In genomic region chr11:74978041-74978440, GRCh38 we compare ENCODE assay signal across 19 cellular contexts. TPM values are rescaled to one million over a fixed set of nuclear protein-coding genes. Genes with fewer than 3 reads are reported as not detected.
DNase-seq lines count a peak whose midpoint lies in the region; ATAC-seq, FAIRE-seq and TF ChIP-seq lines count a peak whose summit lies in the region.
"Had no signal": no experiment of that assay in that cellular context is flagged by ENCODE, and none has a peak within 500 bp of the region (broad histone marks: within the 10 kb centered on the region; RNA-seq: fewer than 3 reads in every experiment).

No MANE protein-coding gene starts in this region.

- intact Hi-C loops in Right ventricle myocardium inferior (cut with DNase I), result no loop called here
- intact Hi-C loops in K562 (cut with micrococcal nuclease), result no loop called here
- intact Hi-C loops in right cardiac atrium (cut with DNase I), result no loop called here
- intact Hi-C loops in right lobe of liver (cut with DNase I), result no loop called here

- H3K79me2 ChIP-seq in K562 (ENCODE audit: control insufficient read depth, insufficient read depth, low read length), result peaks cover 6% of the 10 kb centered on the region; the same call in 1 of the 3 replicates

- no peaks in the 10 kb centered on the region for H3K9me3 ChIP-seq in right atrium auricular region
- no peaks in the 10 kb centered on the region for H3K9me3 ChIP-seq in K562 (replicated peaks; ENCODE audit: control insufficient read depth, insufficient read depth, low read depth, low read length)
- H3K9me3 ChIP-seq in right cardiac atrium (ENCODE audit: control insufficient read depth, low read length), result no peaks in the 10 kb centered on the region
- no peaks in the 10 kb centered on the region for H3K9me3 ChIP-seq in right lobe of liver
- H3K9me3 ChIP-seq: A549, Caco-2, HAP-1 had no signal

- 94% methylated on average over 4 of the region's 4 CpGs for WGBS in K562 (ENCODE audit: insufficient coverage, low coverage, missing lambda C conversion rate)
- 58% methylated on average over 4 of the region's 4 CpGs for WGBS in right cardiac atrium
- WGBS in right lobe of liver (ENCODE audit: insufficient coverage, low coverage, low lambda C conversion rate, missing lambda C conversion rate), result 39% methylated on average over 4 of the region's 4 CpGs

- no peak overlapping the region for H3K4me2 ChIP-seq in K562 (ENCODE audit: insufficient read depth, low read length)
- H3K4me2 ChIP-seq: A549 had no signal

- H3K36me3 ChIP-seq in right atrium auricular region (peaks cover 28% of the 10 kb centered on the region), K562 (ENCODE audit: control insufficient read depth, insufficient read depth, low read length) (peaks cover 59% of the 10 kb centered on the region), right lobe of liver (peaks cover 0 to 13% (median 4%) of the 10 kb centered on the region in 4 donors)

- in situ Hi-C loops in K562 (cut with MboI), result no loop called here

- TF ChIP-seq CTCF in right atrium auricular region (IDR thresholded peaks at IDR 0.05), result no peak
- TF ChIP-seq CTCF in K562 (IDR thresholded peaks at IDR 0.05 in 2 of 3, conservative IDR thresholded peaks at IDR 0.05 in 1 of 3; ENCODE audit: insufficient read depth in 2 of 3, low read depth in 1 of 3, low read length in 3 of 3), result no peak
- no peak for TF ChIP-seq CTCF in right lobe of liver (IDR thresholded peaks at IDR 0.05)

- no peaks in the 10 kb centered on the region for H4K20me1 ChIP-seq in K562 (replicated peaks; ENCODE audit: control insufficient read depth, insufficient read depth, low read length)

- H2AFZ ChIP-seq in K562 (ENCODE audit: low read depth, low read length), result no peak overlapping the region
- H2AFZ ChIP-seq: GM23248 had no signal

- no peak for FAIRE-seq in K562 (lab: Jason Lieb, UNC)
- FAIRE-seq: A549, D721Med, G401.6, GM12891, GM19239 had no signal

- POLR2A ChIA-PET in K562 (lab: Yijun Ruan, JAX), result interaction anchor here (0.6 to 2.8 kb wide), 4 partner anchors 11 to 235 kb away, joined by 3 to 14 read pairs (median 4); partner anchors contain the start of gene NEU3

- CTCF ChIA-PET in K562 (lab: Yijun Ruan, JAX; ENCODE audit: low intra/inter-chr PET ratio), result no interaction called here

- ATAC-seq in Right ventricle myocardium inferior (peak; percentile 48), K562 (no peak), right cardiac atrium (peak; percentile 90), right lobe of liver (peak; percentile 68 to 77 (median 72))
- ATAC-seq: A549 had no signal

- H3K27me3 ChIP-seq in right atrium auricular region, result no peaks in the 10 kb centered on the region
- H3K27me3 ChIP-seq in K562 (ENCODE audit: control insufficient read depth in 2 of 2, insufficient read depth in 2 of 2, low read length in 2 of 2), result no peaks in the 10 kb centered on the region
- no peaks in the 10 kb centered on the region for H3K27me3 ChIP-seq in right cardiac atrium (ENCODE audit: control insufficient read depth, insufficient read depth)
- H3K27me3 ChIP-seq in right lobe of liver, result no peaks in the 10 kb centered on the region

- H3K9ac ChIP-seq in K562 (ENCODE audit: insufficient read depth in 1 of 2, low read depth in 2 of 2, low read length in 2 of 2), result no peak overlapping the region
- H3K9ac ChIP-seq: GM23248 had no signal

- DNase-seq in Right ventricle myocardium inferior (ENCODE audit: missing footprints) (no peak), right atrium auricular region (ENCODE audit: low spot score) (no peak), K562 (ENCODE audit: extremely low read depth in 1 of 4, low spot score in 3 of 4) (no peak), right cardiac atrium (no peak), right lobe of liver (peak in 1 of 3 donors; percentile 55), NCI-H2029 treated with DMSO at 0.1 percent for 48 hours (lab: John Stamatoyannopoulos, UW) (no peak), inferior parietal cortex (ENCODE audit: extremely low spot score) (no peak)
- DNase-seq: AML-193; Caco-2; CD4-positive, alpha-beta T cell; GM23248 had no signal

- BruUV-seq in K562 (replicated peaks; lab: Mats Ljungman, UMichigan), result no TSS peak

- TF ChIP-seq RAD21 in K562 (CRISPR knock-in tag; conservative IDR thresholded peaks at IDR 0.05 in 1 of 2, IDR thresholded peaks at IDR 0.05 in 1 of 2), result no peak

- H3K27ac ChIP-seq in right atrium auricular region (no peak overlapping the region), K562 (ENCODE audit: extremely low read depth, low read depth, low read length) (no peak overlapping the region), right cardiac atrium (ENCODE audit: low read length) (no peak overlapping the region), right lobe of liver (no peak overlapping the region)
- H3K27ac ChIP-seq: 22Rv1, A549, C4-2B, GM23248 had no signal

- H3K4me3 ChIP-seq in right atrium auricular region (no peak overlapping the region), K562 (no peak overlapping the region), right cardiac atrium (ENCODE audit: low read length) (no peak overlapping the region), right lobe of liver (no peak overlapping the region)
- H3K4me3 ChIP-seq: A549, GM23248, HAP-1 had no signal

- TF ChIP-seq POLR2A in K562 (conservative IDR thresholded peaks at IDR 0.05) (no peak), right lobe of liver (IDR thresholded peaks at IDR 0.05) (no peak)

- no peak for TF ChIP-seq EP300 in K562 (IDR thresholded peaks at IDR 0.05; ENCODE audit: low read length)

- no peaks in the 10 kb centered on the region for H3K9me1 ChIP-seq in K562 (ENCODE audit: control insufficient read depth, insufficient read depth, low read length)

- no peaks in the 10 kb centered on the region for H3K4me1 ChIP-seq in right atrium auricular region
- H3K4me1 ChIP-seq in K562 (replicated peaks in 1 of 2; ENCODE audit: control insufficient read depth in 2 of 2, insufficient read depth in 2 of 2, low read length in 2 of 2), result no peaks in the 10 kb centered on the region
- H3K4me1 ChIP-seq in right cardiac atrium (ENCODE audit: control insufficient read depth, insufficient read depth, low read length), result no peaks in the 10 kb centered on the region
- peaks cover 0 to 18% (median 6%) of the 10 kb centered on the region in 4 donors for H3K4me1 ChIP-seq in right lobe of liver
- H3K4me1 ChIP-seq: A549, HAP-1 had no signal

RNA-seq across cellular contexts. Expression of gene NEU3, which starts 10.7 kb away (rescaled TPM):
- total RNA-seq in Right ventricle myocardium inferior, result 4.5 TPM
- 1 to 10 TPM; 3.0 to 8.4 TPM for total RNA-seq in right atrium auricular region
- total RNA-seq in K562 (2011; cell fraction: chromatin; rRNA removed; ENCODE audit: low replicate concordance), result 58.7 and 76.5 TPM in 2 replicates
- total RNA-seq in K562 (2011; cell fraction: nucleolus; rRNA removed), result 46.5 and 50.9 TPM in 2 replicates
- 48.2 and 59.5 TPM in 2 replicates for total RNA-seq in K562 (2011; cell fraction: nucleoplasm; rRNA removed)
- 35.0 and 36.7 TPM in 2 replicates for total RNA-seq in K562 (2014; rRNA removed)
- total RNA-seq in K562 (2014; rRNA removed; fragmentation: Illumina TruSeq; extraction: Trizol), result 28.3 and 31.1 TPM in 2 replicates
- total RNA-seq in K562 (2015; rRNA removed; fragmentation: Illumina TruSeq; extraction: Trizol), result 36.5 and 41.3 TPM in 2 replicates
- 32.6 and 33.6 TPM in 2 replicates for total RNA-seq in K562 (2021)
- polyA plus RNA-seq in K562 (2011; rRNA removed), result 35.1 and 35.7 TPM in 2 replicates
- polyA plus RNA-seq in K562 (2011; cell fraction: cytosol; rRNA removed), result 29.9 and 43.7 TPM in 2 replicates
- polyA plus RNA-seq in K562 (2011; cell fraction: nucleus; rRNA removed), result 46.4 and 57.9 TPM in 2 replicates
- 20.4 and 20.5 TPM in 2 replicates for polyA plus RNA-seq in K562 (2012)
- polyA plus RNA-seq in K562 (2014; fragmentation: Illumina TruSeq; extraction: Trizol), result 27.9 and 28.6 TPM in 2 replicates
- 1 to 10 TPM; 6.2 to 7.2 TPM for polyA plus RNA-seq in K562 (2014; fragmentation: Nextera tagmentation; extraction: Ambion mirVana)
- 25.5 and 26.9 TPM in 2 replicates for polyA plus RNA-seq in K562 (2014; rRNA removed)
- 51.0 and 55.8 TPM in 2 replicates for polyA minus RNA-seq in K562 (2011; rRNA and poly(A)+ RNA removed)
- 32.6 and 35.1 TPM in 2 replicates for polyA minus RNA-seq in K562 (2011; cell fraction: cytosol; rRNA and poly(A)+ RNA removed)
- polyA minus RNA-seq in K562 (2011; cell fraction: nucleus; rRNA and poly(A)+ RNA removed), result 32.7 and 43.7 TPM in 2 replicates
- total RNA-seq in right cardiac atrium, result 1 to 10 TPM; 3.6 to 7.2 (median 4.9) TPM
- 5.2 TPM for polyA plus RNA-seq in right cardiac atrium
- 1 to 10 TPM; 3.7 to 8.2 (median 6.2) TPM for total RNA-seq in right lobe of liver

RNA-seq across cellular contexts. Expression of gene SPCS2, which starts 29.0 kb away (rescaled TPM):
- total RNA-seq in Right ventricle myocardium inferior (108 TPM), right atrium auricular region (10 to 100 TPM; 26.6 to 34.7 TPM), K562 (2014; rRNA removed) (38.2 and 136 TPM in 2 replicates), K562 (2014; rRNA removed; fragmentation: Illumina TruSeq; extraction: Trizol) (55.0 and 65.9 TPM in 2 replicates), K562 (2015; rRNA removed; fragmentation: Illumina TruSeq; extraction: Trizol) (63.2 and 75.5 TPM in 2 replicates), K562 (2021) (150 and 172 TPM in 2 replicates), right cardiac atrium (100 to 1,000 TPM in 3 of 4 donors, 10 to 100 TPM in 1; 91.5 to 127 (median 118) TPM), right lobe of liver (100 to 1,000 TPM in 5 of 6 experiments, 10 to 100 TPM in 1; 50.8 to 258 (median 107) TPM)
- 48.6 and 86.8 TPM in 2 replicates for total RNA-seq in K562 (2011; cell fraction: chromatin; rRNA removed; ENCODE audit: low replicate concordance)
- total RNA-seq in K562 (2011; cell fraction: nucleolus; rRNA removed), result 24.1 and 36.7 TPM in 2 replicates
- 85.9 and 113 TPM in 2 replicates for total RNA-seq in K562 (2011; cell fraction: nucleoplasm; rRNA removed)
- polyA plus RNA-seq in K562 (2011; rRNA removed) (148 and 250 TPM in 2 replicates), K562 (2014; fragmentation: Illumina TruSeq; extraction: Trizol) (126 and 193 TPM in 2 replicates), K562 (2014; fragmentation: Nextera tagmentation; extraction: Ambion mirVana) (100 to 1,000 TPM; 372 to 458 TPM), K562 (2014; rRNA removed) (208 and 334 TPM in 2 replicates), right cardiac atrium (125 TPM)
- 42.4 and 102 TPM in 2 replicates for polyA plus RNA-seq in K562 (2011; cell fraction: cytosol; rRNA removed)
- 15.7 and 31.6 TPM in 2 replicates for polyA plus RNA-seq in K562 (2011; cell fraction: nucleus; rRNA removed)
- polyA plus RNA-seq in K562 (2012), result 161 and 178 TPM in 2 replicates
- polyA minus RNA-seq in K562 (2011; rRNA and poly(A)+ RNA removed), result 73.3 and 74.6 TPM in 2 replicates
- polyA minus RNA-seq in K562 (2011; cell fraction: cytosol; rRNA and poly(A)+ RNA removed), result 21.6 and 30.6 TPM in 2 replicates
- 19.5 and 28.1 TPM in 2 replicates for polyA minus RNA-seq in K562 (2011; cell fraction: nucleus; rRNA and poly(A)+ RNA removed)

RNA-seq across cellular contexts. Expression of gene XRRA1, which starts 29.1 kb away (rescaled TPM):
- total RNA-seq in Right ventricle myocardium inferior (6.6 TPM), right atrium auricular region (1 to 10 TPM; 6.8 to 8.1 TPM), K562 (2014; rRNA removed) (18.3 and 20.1 TPM in 2 replicates), K562 (2014; rRNA removed; fragmentation: Illumina TruSeq; extraction: Trizol) (12.8 and 15.9 TPM in 2 replicates), K562 (2015; rRNA removed; fragmentation: Illumina TruSeq; extraction: Trizol) (16.0 and 18.0 TPM in 2 replicates), K562 (2021) (20.6 and 22.5 TPM in 2 replicates), right cardiac atrium (10 to 100 TPM in 2 of 4 donors, 1 to 10 TPM in 2; 6.3 to 15.2 (median 11.3) TPM), right lobe of liver (10 to 100 TPM in 1 of 6 experiments, 1 to 10 TPM in 5; 4.7 to 15.7 (median 8.0) TPM)
- total RNA-seq in K562 (2011; cell fraction: chromatin; rRNA removed; ENCODE audit: low replicate concordance), result 113 and 146 TPM in 2 replicates
- total RNA-seq in K562 (2011; cell fraction: nucleolus; rRNA removed), result 45.7 and 54.9 TPM in 2 replicates
- total RNA-seq in K562 (2011; cell fraction: nucleoplasm; rRNA removed), result 74.1 and 109 TPM in 2 replicates
- polyA plus RNA-seq in K562 (2011; rRNA removed) (16.0 and 21.2 TPM in 2 replicates), K562 (2014; fragmentation: Illumina TruSeq; extraction: Trizol) (17.1 and 18.0 TPM in 2 replicates), K562 (2014; fragmentation: Nextera tagmentation; extraction: Ambion mirVana) (1 to 10 TPM; 5.0 to 8.9 TPM), K562 (2014; rRNA removed) (10.3 and 11.6 TPM in 2 replicates), right cardiac atrium (2.4 TPM)
- polyA plus RNA-seq in K562 (2011; cell fraction: cytosol; rRNA removed), result 12.9 and 14.1 TPM in 2 replicates
- 24.3 and 38.6 TPM in 2 replicates for polyA plus RNA-seq in K562 (2011; cell fraction: nucleus; rRNA removed)
- 15.9 and 18.1 TPM in 2 replicates for polyA plus RNA-seq in K562 (2012)
- polyA minus RNA-seq in K562 (2011; rRNA and poly(A)+ RNA removed), result 30.6 and 35.3 TPM in 2 replicates
- polyA minus RNA-seq in K562 (2011; cell fraction: cytosol; rRNA and poly(A)+ RNA removed), result 17.0 and 23.7 TPM in 2 replicates
- 27.5 and 42.0 TPM in 2 replicates for polyA minus RNA-seq in K562 (2011; cell fraction: nucleus; rRNA and poly(A)+ RNA removed)
